In genomic region chr6:85574932-85575598, GRCh38 we compare ENCODE assay signal across 1 cellular context.
TF ChIP-seq lines count a peak whose summit lies in the region.

No MANE protein-coding gene starts in this region.

TF ChIP-seq in SK-N-SH, 30 proteins besides CTCF, POLR2A, EP300 and RAD21 (continued from another document):
- TF ChIP-seq MAX (IDR thresholded peaks at IDR 0.05; ENCODE audit: low read depth) (no peak), TAF1 (IDR thresholded peaks at IDR 0.05; ENCODE audit: borderline replicate concordance, low read depth, low read length) (no peak)
TF ChIP-seq in SK-N-SH: peak in this region for 1.
